17 cellular contexts compared by ENCODE assay signal in the genomic region with DNA sequence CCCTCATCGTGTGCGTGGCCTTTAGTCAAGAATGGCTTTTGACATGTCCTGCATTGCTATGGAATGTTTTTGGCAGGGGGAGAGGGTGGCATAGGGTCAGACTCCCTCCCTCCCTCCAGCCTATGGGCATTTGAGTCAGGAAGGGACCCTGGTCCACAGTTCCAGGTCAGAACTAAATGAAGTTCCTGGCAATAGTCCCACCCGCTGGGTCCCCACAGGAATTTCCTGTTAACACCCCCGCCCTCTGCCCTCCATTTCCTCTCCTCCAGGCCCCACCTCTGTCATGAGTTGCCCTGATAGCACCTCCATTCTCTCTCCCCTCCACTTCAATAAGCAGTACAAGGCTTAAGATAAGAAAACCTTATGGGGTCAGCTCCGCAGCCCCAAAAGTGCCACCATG. TPM values are rescaled to one million over a fixed set of nuclear protein-coding genes. Genes with fewer than 3 reads are reported as not detected.
"Had no signal": no experiment of that assay in that cellular context is flagged by ENCODE, and none has a peak within 500 bp of the region (broad histone marks: within the 10 kb centered on the region; RNA-seq: fewer than 3 reads in every experiment).

No MANE protein-coding gene starts in this region.

- H3K36me3 ChIP-seq: gastroesophageal sphincter, right lobe of liver, stomach had no signal

- H3K27me3 ChIP-seq: gastroesophageal sphincter, right lobe of liver, stomach, testis had no signal

- ATAC-seq: activated T-helper 17 cell treated with anti-CD3 and anti-CD28 coated beads, Interleukin-2, amount 50 U/mL, for 72 hours; gastroesophageal sphincter; left lobe of liver had no signal

- H3K9me3 ChIP-seq: right lobe of liver, testis had no signal

- H3K4me3 ChIP-seq: gastroesophageal sphincter, right lobe of liver, stomach, testis had no signal

- FAIRE-seq: islet of Langerhans had no signal

- H3K27ac ChIP-seq: right lobe of liver, testis had no signal

- DNase-seq: activated CD4-positive, alpha-beta T cell treated with anti-CD3 and anti-CD28 coated beads, Interleukin-2, amount 50 U/mL, for 4 hours; activated CD4-positive, CD25-positive, alpha-beta regulatory T cell treated with anti-CD3 and anti-CD28 coated beads, Interleukin-2, amount 50 U/mL, for 72 hours; activated naive CD4-positive, alpha-beta T cell treated with Interleukin-2 at 50 U/mL for 16 hours; anterior cingulate cortex; cerebellar nuclear complex; mesendoderm; nephron progenitor cell; right lobe of liver; stimulated activated CD4-positive, alpha-beta T cell treated with anti-CD3 and anti-CD28 coated beads, Interleukin-1b, Interleukin-23, amount 100 ng/mL, for 48 hours; stomach; SW 1271; testis had no signal

RNA-seq across cellular contexts. Expression of a gene that starts 40.8 kb away (rescaled TPM):
- total RNA-seq: activated T-helper 17 cell treated with anti-CD3 and anti-CD28 coated beads, Interleukin-2, amount 50 U/mL, for 72 hours; T-helper 2 cell treated with Interferon-gamma antibody and Interleukin-4, amounts not matched to agents 100 ng/mL and 5 ng/mL, for 36 hours had no signal
